ENCODE assay signal across 17 cellular contexts in genomic region chr13:32255744-32256120, GRCh38. TPM values are rescaled to one million over a fixed set of nuclear protein-coding genes. Genes with fewer than 3 reads are reported as not detected.
DNase-seq lines count a peak whose midpoint lies in the region; ATAC-seq and TF ChIP-seq lines count a peak whose summit lies in the region.
"Had no signal": no experiment of that assay in that cellular context is flagged by ENCODE, and none has a peak within 500 bp of the region (broad histone marks: within the 10 kb centered on the region; RNA-seq: fewer than 3 reads in every experiment).

No MANE protein-coding gene starts in this region.

- ATAC-seq in left ventricle myocardium superior (no peak), aorta (ENCODE audit: low FRiP score) (no peak)

- H3K9me3 ChIP-seq in right atrium auricular region = no peaks in the 10 kb centered on the region
- H3K9me3 ChIP-seq in muscle layer of colon (ENCODE audit: low read length) = no peaks in the 10 kb centered on the region
- no peaks in the 10 kb centered on the region for H3K9me3 ChIP-seq in aorta (ENCODE audit: control insufficient read depth, low read length)
- H3K9me3 ChIP-seq: testis had no signal

- H3K36me3 ChIP-seq in right atrium auricular region (peaks cover 4% of the 10 kb centered on the region), muscle layer of colon (ENCODE audit: insufficient read depth, low read length) (peaks cover 10% of the 10 kb centered on the region), aorta (ENCODE audit: control insufficient read depth in 1 of 2, insufficient read depth in 2 of 2, low read length in 1 of 2) (no peaks in the 10 kb centered on the region)

- no peak overlapping the region for H3K9ac ChIP-seq in muscle layer of colon (ENCODE audit: low read length)

- 12 to 15% methylated on average over 6 of the region's 6 CpGs for WGBS in aorta, 2 donors

- no peak for TF ChIP-seq CTCF in right atrium auricular region (IDR thresholded peaks at IDR 0.05)

- H3K27ac ChIP-seq in right atrium auricular region (peak overlapping the region; percentile 79 to 87), muscle layer of colon (ENCODE audit: low read depth, low read length) (peak overlapping the region; percentile 77), aorta (ENCODE audit: low read depth in 1 of 2, low read length in 2 of 2) (peak overlapping the region; percentile 80 to 94)

- H3K4me3 ChIP-seq in right atrium auricular region = peak overlapping the region; percentile 11 to 38
- peak overlapping the region in 1 of 2 donors; percentile 52 for H3K4me3 ChIP-seq in muscle layer of colon (ENCODE audit: low read depth in 1 of 2, low read length in 2 of 2)
- peak overlapping the region; percentile 84 to 89 for H3K4me3 ChIP-seq in aorta (ENCODE audit: low read length in 2 of 2)
- H3K4me3 ChIP-seq: testis had no signal

- intact Hi-C loops in left ventricle myocardium superior (cut with micrococcal nuclease) = no loop called here
- intact Hi-C loops in aorta (cut with DNase I) = no loop called here

- H3K4me1 ChIP-seq in right atrium auricular region = peaks cover 0 to 48% of the 10 kb centered on the region in 2 donors
- H3K4me1 ChIP-seq in muscle layer of colon (ENCODE audit: insufficient read depth, low read length) = peaks cover 24% of the 10 kb centered on the region
- H3K4me1 ChIP-seq in aorta (ENCODE audit: control insufficient read depth in 1 of 2, insufficient read depth in 2 of 2, low read length in 2 of 2) = peaks cover 0 to 6% of the 10 kb centered on the region in 2 donors
- H3K4me1 ChIP-seq: testis had no signal

- DNase-seq in right atrium auricular region (ENCODE audit: low spot score) = no peak
- DNase-seq in left ventricle myocardium superior = no peak
- DNase-seq in dermis blood vessel endothelial cell = peak; percentile 74
- DNase-seq in aorta = no peak
- no peak for DNase-seq in activated CD8-positive, alpha-beta memory T cell treated with anti-CD3 and anti-CD28 coated beads for 24 hours
- DNase-seq in activated gamma-delta T cell treated with Interleukin-2 at 50 U/mL for 16 hours = no peak
- DNase-seq in iPS-NIHi7 (ENCODE audit: extremely low spot score) = no peak
- DNase-seq: activated CD4-positive, alpha-beta T cell treated with anti-CD3 and anti-CD28 coated beads, Interleukin-2, amount 50 U/mL, for 1 hour; HCEC 1CT; MV-4-11; NCI-H226; small intestine; testis had no signal

- H3K27me3 ChIP-seq in right atrium auricular region (no peaks in the 10 kb centered on the region), muscle layer of colon (ENCODE audit: control insufficient read depth in 1 of 2, insufficient read depth in 2 of 2, low read length in 2 of 2) (no peaks in the 10 kb centered on the region), aorta (ENCODE audit: control insufficient read depth in 1 of 2, insufficient read depth in 2 of 2, low read length in 1 of 2) (no peaks in the 10 kb centered on the region)
- H3K27me3 ChIP-seq: testis had no signal

RNA-seq across cellular contexts. Expression of gene ZAR1L, which starts 59.4 kb away (rescaled TPM):
- not detected for total RNA-seq in right atrium auricular region
- total RNA-seq in left ventricle myocardium superior = not detected
- not detected in 2 replicates for total RNA-seq in dermis blood vessel endothelial cell
- total RNA-seq in aorta = not detected
- not detected for polyA plus RNA-seq in aorta
- total RNA-seq: activated T-helper 2 cell treated with anti-CD3 and anti-CD28 coated beads, Interferon-gamma antibody, Interleukin-2, Interleukin-4, amounts not matched to agents 10 μg/mL and 5 μg/mL and 100 μg/mL, durations not matched to agents 14 hours and 24 hours and 36 hours; astrocyte; lung had no signal
- polyA plus RNA-seq: lung, small intestine had no signal

RNA-seq across cellular contexts. Expression of gene BRCA2, which starts 59.6 kb away (rescaled TPM):
- under 1 TPM; 0.15 to 0.24 TPM for total RNA-seq in right atrium auricular region
- total RNA-seq in left ventricle myocardium superior = 0.64 TPM
- total RNA-seq in dermis blood vessel endothelial cell = 4.6 and 13.2 TPM in 2 replicates
- total RNA-seq in aorta = 1 to 10 TPM; 3.2 to 4.3 TPM
- polyA plus RNA-seq in aorta = under 1 TPM; 0.26 to 0.38 TPM
